In genomic region chr3:37223084-37223975, GRCh38 we compare ENCODE assay signal across 1 cellular context.
TF ChIP-seq lines count a peak whose summit lies in the region.

No MANE protein-coding gene starts in this region.

TF ChIP-seq in GM23338, 12 proteins besides CTCF, POLR2A, EP300 and RAD21:
- no peak for TF ChIP-seq ZNF462 (CRISPR knock-in tag; IDR thresholded peaks at IDR 0.05)
- no peak for TF ChIP-seq POLR2AphosphoS5 (IDR thresholded peaks at IDR 0.05; ENCODE audit: low read depth)
- TF ChIP-seq STAT1 (IDR thresholded peaks at IDR 0.05; ENCODE audit: unreplicated experiment) = no peak
- no peak for TF ChIP-seq REST (IDR thresholded peaks at IDR 0.05; ENCODE audit: unreplicated experiment)
- no peak for TF ChIP-seq ZNF331 (CRISPR knock-in tag; IDR thresholded peaks at IDR 0.05; ENCODE audit: low read depth)
- TF ChIP-seq ZNF114 (CRISPR knock-in tag; IDR thresholded peaks at IDR 0.05) = no peak
- no peak for TF ChIP-seq EZH2phosphoT487 (IDR thresholded peaks at IDR 0.05; ENCODE audit: unreplicated experiment)
- TF ChIP-seq EZH2 (IDR thresholded peaks at IDR 0.05; ENCODE audit: low read depth, unreplicated experiment) = no peak
- TF ChIP-seq ETS1 (IDR thresholded peaks at IDR 0.05) = no peak
- no peak for TF ChIP-seq CREB1 (CRISPR knock-in tag; IDR thresholded peaks at IDR 0.05; ENCODE audit: low read depth)
- no peak for TF ChIP-seq JUNB (IDR thresholded peaks at IDR 0.05; ENCODE audit: unreplicated experiment)
- no peak for TF ChIP-seq NANOG (IDR thresholded peaks at IDR 0.05; ENCODE audit: borderline replicate concordance)
TF ChIP-seq in GM23338: peak in this region for 0.
